In genomic region chr20:46676649-46677316, GRCh38 we compare ENCODE assay signal across 13 cellular contexts. TPM values are rescaled to one million over a fixed set of nuclear protein-coding genes. Genes with fewer than 3 reads are reported as not detected.
DNase-seq lines count a peak whose midpoint lies in the region; ATAC-seq, FAIRE-seq and TF ChIP-seq lines count a peak whose summit lies in the region.
"Not testable (repeated sequence)": the region's sequence is repeated elsewhere in the genome, so short reads cannot be mapped to it uniquely, and the experiment has no call there.
"Had no signal": no experiment of that assay in that cellular context is flagged by ENCODE, and none has a peak within 500 bp of the region (broad histone marks: within the 10 kb centered on the region; RNA-seq: fewer than 3 reads in every experiment).

No MANE protein-coding gene starts in this region.

- not testable (repeated sequence) for TF ChIP-seq CTCF in H9 (conservative IDR thresholded peaks at IDR 0.05); WTC11 (IDR thresholded peaks at IDR 0.05); bronchial epithelial cell (IDR thresholded peaks at IDR 0.05; ENCODE audit: insufficient read depth, low read length, severe bottlenecking); liver (IDR thresholded peaks at IDR 0.05; ENCODE audit: low read depth, low read length, missing input control); osteoblast (IDR thresholded peaks at IDR 0.05; ENCODE audit: extremely low read depth, low read depth, low read length)

- H3K36me3 ChIP-seq in bronchial epithelial cell (ENCODE audit: control insufficient read depth, insufficient read depth, low read length); liver (ENCODE audit: control insufficient read depth in 4 of 4, insufficient read depth in 3 of 4, low read depth in 1 of 4, low read length in 3 of 4); osteoblast (ENCODE audit: insufficient read depth, low read length): not testable (repeated sequence)

- DNase-seq in H9; WTC11 (ENCODE audit: low spot score); bronchial epithelial cell (ENCODE audit: low read depth); left lobe of liver (ENCODE audit: low spot score): not testable (repeated sequence)
- DNase-seq in osteoblast (ENCODE audit: insufficient read length, low spot score, missing footprints): peak; percentile 13

- not testable (repeated sequence) for H3K14ac ChIP-seq in H9 (ENCODE audit: insufficient read depth, low read length)

- H4K91ac ChIP-seq in H9 (ENCODE audit: insufficient read length, low read depth, low read length): not testable (repeated sequence)

- WGBS in H9 (ENCODE audit: extremely low coverage, insufficient read length, low lambda C conversion rate): no CpG with 5 or more reads among the region's 14 CpGs
- WGBS in liver: 79% methylated on average over 13 of the region's 14 CpGs

- peak overlapping the region in 2 of 3 experiments; percentile 44 to 82; a peak in 3 of 7 replicates for H3K27ac Mint-ChIP-seq in H9
- not testable (repeated sequence) for H3K27ac Mint-ChIP-seq in WTC11

- not testable (repeated sequence) for H2AK5ac ChIP-seq in H9 (ENCODE audit: insufficient read length, low read length)

- H2BK5ac ChIP-seq in H9 (ENCODE audit: insufficient read length, low read length): not testable (repeated sequence)

- not testable (repeated sequence) for H3K56ac ChIP-seq in H9 (ENCODE audit: insufficient read length, low read depth, low read length)

- not testable (repeated sequence) for H4K5ac ChIP-seq in H9 (ENCODE audit: insufficient read length, low read depth, low read length)

- H3K27me3 ChIP-seq in H9 (ENCODE audit: insufficient read depth, low read length); bronchial epithelial cell (ENCODE audit: control insufficient read depth, insufficient read depth, low read length); liver (ENCODE audit: control insufficient read depth in 4 of 4, insufficient read depth in 4 of 4, low read length in 3 of 4); osteoblast (ENCODE audit: insufficient read depth, low read length): not testable (repeated sequence)

- H3K27ac ChIP-seq in H9 (ENCODE audit: insufficient read length, low read depth, low read length); liver (ENCODE audit: low read depth in 1 of 2, low read length in 2 of 2); osteoblast (ENCODE audit: low read depth, low read length): not testable (repeated sequence)

- H4K20me1 ChIP-seq in H9 (ENCODE audit: control insufficient read depth, insufficient read depth, insufficient read length): not testable (repeated sequence)
- peaks cover 18% of the 10 kb centered on the region for H4K20me1 ChIP-seq in osteoblast (ENCODE audit: insufficient read depth, low read length)

- H3K4me1 ChIP-seq in H9 (ENCODE audit: insufficient read depth, low read length); osteoblast (ENCODE audit: insufficient read depth, low read length): not testable (repeated sequence)
- peaks cover 2 to 19% (median 8%) of the 10 kb centered on the region in 4 donors for H3K4me1 ChIP-seq in liver (ENCODE audit: control insufficient read depth in 4 of 4, insufficient read depth in 4 of 4, low read length in 3 of 4)

- H3K36me3 Mint-ChIP-seq in H9 (ENCODE audit: insufficient read depth in 1 of 3, low read depth in 3 of 3) (peaks cover 16 to 42% (median 37%) of the 10 kb centered on the region in 3 experiments), WTC11 (peaks cover 19% of the 10 kb centered on the region)

- H4K8ac ChIP-seq in H9 (replicated peaks; ENCODE audit: insufficient read length, low read depth, low read length): not testable (repeated sequence)

- not testable (repeated sequence) for H3T11ph ChIP-seq in H9 (ENCODE audit: low read length)

- H3K23ac ChIP-seq in H9 (ENCODE audit: insufficient read length, low read depth, low read length): not testable (repeated sequence)

- H3K4me1 Mint-ChIP-seq in H9 (peaks cover 31 to 48% of the 10 kb centered on the region in 2 experiments), WTC11 (peaks cover 32% of the 10 kb centered on the region)

- not testable (repeated sequence) for H2BK120ac ChIP-seq in H9 (ENCODE audit: low read depth, low read length, poor library complexity, severe bottlenecking)

- not testable (repeated sequence) for H2BK20ac ChIP-seq in H9 (ENCODE audit: low read depth, low read length, poor library complexity, severe bottlenecking)

- TF ChIP-seq RAD21 in liver (IDR thresholded peaks at IDR 0.05): not testable (repeated sequence)

- not testable (repeated sequence) for H3K4me3 Mint-ChIP-seq in H9, WTC11

- H3K79me2 ChIP-seq in H9 (ENCODE audit: insufficient read depth, low read length); osteoblast (ENCODE audit: insufficient read depth, low read length): not testable (repeated sequence)

- not testable (repeated sequence) for H3K9ac ChIP-seq in H9 (ENCODE audit: extremely low read depth, insufficient read length, low read length); liver (ENCODE audit: low read depth in 1 of 2, low read length in 2 of 2)

- not testable (repeated sequence) for H3K18ac ChIP-seq in H9 (ENCODE audit: insufficient read length, low read depth, low read length)

- H3K9me3 ChIP-seq in H9 (ENCODE audit: control insufficient read depth, low read depth, low read length); liver (ENCODE audit: control insufficient read depth in 4 of 4, low read length in 3 of 4); osteoblast (ENCODE audit: low read depth, low read length): not testable (repeated sequence)

- peak; percentile 66 for FAIRE-seq in bronchial epithelial cell (lab: Jason Lieb, UNC)

- not testable (repeated sequence) for H3K79me1 ChIP-seq in H9 (ENCODE audit: insufficient read depth, low read depth, low read length, poor library complexity, severe bottlenecking)

- CTCF ChIA-PET in WTC11 (lab: Charles Lee): not testable (repeated sequence)

- not testable (repeated sequence) for H3K4me2 ChIP-seq in H9 (ENCODE audit: insufficient read depth, insufficient read length, low read length); osteoblast (ENCODE audit: insufficient read depth, low read length)

- not testable (repeated sequence) for H3K9me3 Mint-ChIP-seq in H9
- peaks cover 10% of the 10 kb centered on the region for H3K9me3 Mint-ChIP-seq in WTC11

- H2BK12ac ChIP-seq in H9 (ENCODE audit: insufficient read length, low read depth, low read length): not testable (repeated sequence)

- ATAC-seq in WTC11: not testable (repeated sequence)
- peak; percentile 34 for ATAC-seq in left lobe of liver

- not testable (repeated sequence) for H3K4ac ChIP-seq in H9 (ENCODE audit: low read depth, low read length)

- H3K4me3 ChIP-seq in bronchial epithelial cell (ENCODE audit: low read depth, low read length); liver (ENCODE audit: low read depth in 1 of 3, low read length in 3 of 3); osteoblast (ENCODE audit: insufficient read depth, low read length): not testable (repeated sequence)

- not testable (repeated sequence) for H2AFZ ChIP-seq in H9 (ENCODE audit: low read length); osteoblast (ENCODE audit: low read length)

- H2BK15ac ChIP-seq in H9 (ENCODE audit: low read depth, low read length): not testable (repeated sequence)

- POLR2A ChIA-PET in WTC11 (lab: Charles Lee): not testable (repeated sequence)

- H3K23me2 ChIP-seq in H9 (ENCODE audit: insufficient read length, low read depth, low read length, poor library complexity, severe bottlenecking): not testable (repeated sequence)

- not testable (repeated sequence) for H3K27me3 Mint-ChIP-seq in H9 (ENCODE audit: low read depth); WTC11 (ENCODE audit: low read depth)

TF ChIP-seq in WTC11, 78 proteins besides CTCF, POLR2A, EP300 and RAD21:
- 0 out of 2 replicates have a peak, but pooled peaks have one; percentile 4 for TF ChIP-seq GABPB1 (CRISPR knock-in tag; IDR thresholded peaks at IDR 0.05)

TF ChIP-seq in liver, 16 proteins besides CTCF, POLR2A, EP300 and RAD21:
- TF ChIP-seq HNF4A (conservative IDR thresholded peaks at IDR 0.05) (peak; percentile 26 to 40), YY1 (IDR thresholded peaks at IDR 0.05) (peak; percentile 23), RXRA (IDR thresholded peaks at IDR 0.05) (peak; percentile 30 to 51)
TF ChIP-seq in liver: peak in this region for 3; not testable (repeated sequence) for 13.

RNA-seq across cellular contexts. Expression of gene TP53RK, which starts 12.5 kb away (rescaled TPM):
- total RNA-seq in H9 (2021): 21.1 and 21.5 TPM in 2 replicates
- total RNA-seq in WTC11 (2021): 11.9 to 13.4 TPM (median 12.4 TPM) in 3 replicates
- total RNA-seq in bronchial epithelial cell: 18.4 and 19.0 TPM in 2 replicates
- total RNA-seq in left lobe of liver: 3.2 TPM
- total RNA-seq in liver: 10 to 100 TPM in 1 of 2 donors, 1 to 10 TPM in 1; 7.9 to 12.8 TPM
- 1 to 10 TPM; 4.7 to 5.7 TPM for polyA plus RNA-seq in liver
- 18.0 and 21.0 TPM in 2 replicates for total RNA-seq in osteoblast

RNA-seq across cellular contexts. Expression of gene SLC13A3, which starts 25.5 kb away (rescaled TPM):
- total RNA-seq in H9 (2021) (15.2 and 17.5 TPM in 2 replicates), WTC11 (2021) (10.6 to 13.5 TPM (median 11.9 TPM) in 3 replicates), bronchial epithelial cell (5.1 and 5.5 TPM in 2 replicates), left lobe of liver (7.1 TPM), liver (10 to 100 TPM in 1 of 2 donors, 1 to 10 TPM in 1; 1.5 to 10.7 TPM), osteoblast (0.59 and 1.8 TPM in 2 replicates)
- polyA plus RNA-seq in liver: 1 to 10 TPM; 7.9 to 8.8 TPM
- total RNA-seq: G401 had no signal
- polyA plus RNA-seq: CD14-positive monocyte; CD4-positive, alpha-beta memory T cell; CD4-positive, CD25-positive, alpha-beta regulatory T cell; CD8-positive, alpha-beta memory T cell had no signal

RNA-seq across cellular contexts. Expression of gene SLC2A10, which starts 32.7 kb away (rescaled TPM):
- total RNA-seq in H9 (2021) (8.2 and 9.9 TPM in 2 replicates), WTC11 (2021) (8.0 to 12.0 TPM (median 10.8 TPM) in 3 replicates), bronchial epithelial cell (19.2 and 30.2 TPM in 2 replicates), left lobe of liver (44.8 TPM), liver (10 to 100 TPM in 1 of 2 donors, 1 to 10 TPM in 1; 8.0 to 79.7 TPM), osteoblast (44.2 and 47.4 TPM in 2 replicates)
- polyA plus RNA-seq in liver: 10 to 100 TPM; 14.4 to 38.9 TPM
- total RNA-seq: A673; CD4-positive, alpha-beta memory T cell; CD4-positive, CD25-positive, alpha-beta regulatory T cell; CD8-positive, alpha-beta memory T cell; GM12878 had no signal
- polyA plus RNA-seq: CD14-positive monocyte; CD4-positive, alpha-beta memory T cell; CD4-positive, CD25-positive, alpha-beta regulatory T cell; GM12878 had no signal
